Comparison of ENCODE assay signal across 25 cellular contexts in the genomic region with DNA sequence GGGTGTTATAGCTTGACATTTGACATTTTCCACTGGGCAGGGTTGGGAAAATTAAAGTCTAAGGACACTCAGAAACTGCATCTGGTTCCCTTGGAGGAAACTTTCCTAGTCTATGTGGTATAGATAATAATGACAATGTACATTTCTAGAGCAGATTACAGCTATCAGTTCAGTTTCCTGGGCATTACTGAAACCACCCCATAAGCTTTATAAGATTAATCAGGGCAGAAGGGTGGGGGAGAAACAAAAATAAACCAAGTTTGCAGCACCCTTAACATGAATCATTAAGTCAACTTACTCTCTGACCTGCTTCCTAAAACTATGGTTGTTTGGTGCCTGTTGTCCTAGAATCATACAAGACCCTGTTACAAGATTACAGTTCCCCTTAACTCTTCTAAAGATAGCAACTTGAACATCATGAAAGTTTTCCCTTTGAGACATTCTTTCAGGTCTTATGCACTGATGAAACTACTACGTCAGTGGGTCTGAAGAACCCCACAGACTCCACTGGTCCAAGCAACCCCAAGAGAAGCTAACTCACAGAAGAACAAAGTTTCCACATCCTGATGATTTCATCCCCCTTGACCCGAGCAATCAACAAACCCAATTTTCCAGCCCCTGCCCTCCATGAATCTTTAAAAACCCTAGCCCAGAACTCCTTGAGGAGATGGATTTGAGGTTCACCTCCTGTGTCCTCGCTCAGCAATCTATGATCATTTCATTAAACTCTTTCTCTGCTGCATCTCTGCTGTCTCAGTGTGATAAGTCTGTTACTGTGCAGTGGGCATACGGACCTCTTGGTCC.
DNase-seq lines count a peak whose midpoint lies in the region; ATAC-seq and TF ChIP-seq lines count a peak whose summit lies in the region.
"Had no signal": no experiment of that assay in that cellular context is flagged by ENCODE, and none has a peak within 500 bp of the region (broad histone marks: within the 10 kb centered on the region; RNA-seq: fewer than 3 reads in every experiment).

No MANE protein-coding gene starts in this region.

- peak overlapping the region; percentile 54 for H2AFZ ChIP-seq in ACC112 (ENCODE audit: low read length, unreplicated experiment)

- H3K27ac ChIP-seq in ACC112 (ENCODE audit: low read depth, low read length) = peak overlapping the region; percentile 91
- H3K27ac ChIP-seq in CD8-positive, alpha-beta memory T cell (ENCODE audit: low read depth, low read length) = no peak overlapping the region
- H3K27ac ChIP-seq: ascending aorta, C4-2B, colonic mucosa, uterus had no signal

- H3K27me3 Mint-ChIP-seq in CD8-positive, alpha-beta memory T cell = peaks cover 3 to 5% of the 10 kb centered on the region in 2 donors
- H3K27me3 Mint-ChIP-seq: memory B cell; naive thymus-derived CD8-positive, alpha-beta T cell had no signal

- peaks cover 0 to under 1% (median 0%) of the 10 kb centered on the region in 5 donors for H3K9me3 Mint-ChIP-seq in CD8-positive, alpha-beta memory T cell

- peaks cover 21% of the 10 kb centered on the region for H3K4me1 ChIP-seq in ACC112 (ENCODE audit: control insufficient read depth, insufficient read depth, low read length, unreplicated experiment)
- H3K4me1 ChIP-seq in CD8-positive, alpha-beta memory T cell (ENCODE audit: insufficient read depth, low read length) = peaks cover 18% of the 10 kb centered on the region
- H3K4me1 ChIP-seq: ascending aorta, colonic mucosa, uterus had no signal

- H3K36me3 ChIP-seq in ACC112 (ENCODE audit: insufficient read depth, low read length) = no peaks in the 10 kb centered on the region
- H3K36me3 ChIP-seq in CD8-positive, alpha-beta memory T cell (ENCODE audit: insufficient read depth, low read length) = no peaks in the 10 kb centered on the region
- H3K36me3 ChIP-seq: ascending aorta, colonic mucosa, uterus had no signal

- H3K9me3 ChIP-seq in CD8-positive, alpha-beta memory T cell (ENCODE audit: low read length) = no peaks in the 10 kb centered on the region
- H3K9me3 ChIP-seq: ascending aorta, colonic mucosa, uterus had no signal

- ATAC-seq in GM18511 (IDR thresholded peaks at IDR 0.05; ENCODE audit: unreplicated experiment) (peak; percentile 54), GM18502 (IDR thresholded peaks at IDR 0.05; ENCODE audit: poor library complexity, unreplicated experiment) (no peak)
- ATAC-seq: naive thymus-derived CD8-positive, alpha-beta T cell had no signal

- H3K27ac Mint-ChIP-seq in CD8-positive, alpha-beta memory T cell = no peak overlapping the region
- H3K27ac Mint-ChIP-seq: memory B cell had no signal

- CTCF ChIA-PET in CD8-positive, alpha-beta memory T cell (lab: Charles Lee) = interaction anchor here (1.2 kb wide), 1 partner anchor 387 kb away, joined by 3 read pairs; no protein-coding TSS in a partner anchor
- CTCF ChIA-PET in HEK293T (lab: Yijun Ruan, JAX) = interaction anchor here (0.6 kb wide), 1 partner anchor 14 kb away, joined by 3 read pairs; no protein-coding TSS in a partner anchor

- POLR2A ChIA-PET in CD8-positive, alpha-beta memory T cell (lab: Charles Lee) = no interaction called here
- POLR2A ChIA-PET in HEK293T (lab: Yijun Ruan, JAX) = no interaction called here

- H3K4me3 ChIP-seq in ACC112 (ENCODE audit: low read depth, low read length) (no peak overlapping the region), foreskin fibroblast (ENCODE audit: low read depth in 1 of 2, low read length in 2 of 2) (no peak overlapping the region)
- H3K4me3 ChIP-seq in CD8-positive, alpha-beta memory T cell (ENCODE audit: low read length) = no peak overlapping the region
- H3K4me3 ChIP-seq: ascending aorta, colonic mucosa, uterus had no signal

- no peaks in the 10 kb centered on the region for H3K27me3 ChIP-seq in ACC112 (ENCODE audit: insufficient read depth, low read length)
- no peaks in the 10 kb centered on the region for H3K27me3 ChIP-seq in CD8-positive, alpha-beta memory T cell (ENCODE audit: insufficient read depth, low read length, poor library complexity, severe bottlenecking)
- H3K27me3 ChIP-seq: ascending aorta, colonic mucosa, uterus had no signal

- peaks cover 15 to 31% (median 17%) of the 10 kb centered on the region in 3 donors for H3K4me1 Mint-ChIP-seq in CD8-positive, alpha-beta memory T cell

- no peaks in the 10 kb centered on the region for H3K79me2 ChIP-seq in ACC112 (ENCODE audit: control insufficient read depth, insufficient read depth, low read length, unreplicated experiment)

- DNase-seq in amniotic epithelial cell (ENCODE audit: low read depth) = peak; percentile 32
- DNase-seq in foreskin fibroblast = peak; percentile 13 to 48
- DNase-seq in activated CD4-positive, alpha-beta T cell treated with anti-CD3 and anti-CD28 coated beads, Interleukin-2, amount 50 U/mL, for 4 hours = no peak
- no peak for DNase-seq in CD8-positive, alpha-beta memory T cell
- DNase-seq in HEK293T (ENCODE audit: extremely low spot score) = no peak
- DNase-seq: ACHN; activated naive CD4-positive, alpha-beta T cell treated with Interleukin-2 at 50 U/mL for 16 hours; activated T-cell treated with anti-CD3 and anti-CD28 coated beads, Interleukin-2, amount 50 U/mL, for 1 hour; colonic mucosa; DMS79; foreskin melanocyte; hypothalamus; naive thymus-derived CD8-positive, alpha-beta T cell; NCI-H1417; NCI-H2107; NCI-H526; posterior cingulate gyrus; stimulated activated CD4-positive, alpha-beta T cell treated with anti-CD3 and anti-CD28 coated beads, Interleukin-2, amount 100 ng/mL, for 48 hours; uterus had no signal

- TF ChIP-seq CTCF in foreskin fibroblast (IDR thresholded peaks at IDR 0.05; ENCODE audit: low read depth, low read length) = no peak

- H3K36me3 Mint-ChIP-seq in CD8-positive, alpha-beta memory T cell = peaks cover 0 to 13% (median 0%) of the 10 kb centered on the region in 3 donors
- H3K36me3 Mint-ChIP-seq: memory B cell; naive thymus-derived CD8-positive, alpha-beta T cell had no signal

- peak overlapping the region in 1 of 7 donors; percentile 41 for H3K4me3 Mint-ChIP-seq in CD8-positive, alpha-beta memory T cell
- H3K4me3 Mint-ChIP-seq: memory B cell; naive thymus-derived CD8-positive, alpha-beta T cell had no signal

TF ChIP-seq in HEK293T, 16 proteins besides CTCF, POLR2A, EP300 and RAD21:
- TF ChIP-seq CTBP1 (IDR thresholded peaks at IDR 0.05; ENCODE audit: borderline replicate concordance) (no peak), HDGF (IDR thresholded peaks at IDR 0.05; ENCODE audit: borderline replicate concordance) (no peak), LEF1 (IDR thresholded peaks at IDR 0.05; ENCODE audit: borderline replicate concordance) (no peak), FOXA1 (IDR thresholded peaks at IDR 0.05) (no peak), BHLHE40 (IDR thresholded peaks at IDR 0.05; ENCODE audit: borderline replicate concordance) (no peak), FOXK2 (IDR thresholded peaks at IDR 0.05) (no peak), FOXM1 (IDR thresholded peaks at IDR 0.05; ENCODE audit: borderline replicate concordance) (no peak)

Comparison
In these comparisons a context has a peak if more than half of its experiments do, and no peak if none do; other contexts are left out.
1. DNase-seq: peak in amniotic epithelial cell (single experiment) and foreskin fibroblast (2 of 2); none in activated CD4-positive, alpha-beta T cell treated with anti-CD3 and anti-CD28 coated beads, Interleukin-2, amount 50 U/mL, for 4 hours (0 of 2), CD8-positive, alpha-beta memory T cell (0 of 5) and HEK293T (single experiment).